26 cellular contexts compared by ENCODE assay signal in the genomic region with DNA sequence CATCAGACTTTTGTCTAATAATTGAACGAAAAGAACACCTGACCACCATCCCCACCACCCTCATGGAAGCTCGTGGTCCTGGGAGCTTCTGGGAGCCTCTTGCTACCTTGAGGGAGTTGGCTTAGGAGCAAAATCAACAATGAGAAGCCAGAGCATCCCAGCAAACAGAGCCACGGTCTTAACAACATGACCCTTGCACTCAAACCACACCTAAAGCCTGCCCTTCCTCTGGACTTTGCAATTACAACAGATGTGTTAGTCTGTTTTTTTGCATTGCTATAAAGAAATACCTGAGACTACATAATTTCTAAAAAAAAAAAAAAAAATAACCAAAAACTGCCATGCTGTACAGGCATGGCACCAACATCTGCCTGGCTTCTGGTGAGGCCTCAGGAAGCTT. TPM values are rescaled to one million over a fixed set of nuclear protein-coding genes. Genes with fewer than 3 reads are reported as not detected.
"Had no signal": no experiment of that assay in that cellular context is flagged by ENCODE, and none has a peak within 500 bp of the region (broad histone marks: within the 10 kb centered on the region; RNA-seq: fewer than 3 reads in every experiment).

No MANE protein-coding gene starts in this region.

- H3K4me1 ChIP-seq: body of pancreas had no signal

- H3K36me3 Mint-ChIP-seq: activated CD4-positive, alpha-beta memory T cell treated with anti-CD3 and anti-CD28 coated beads for 36 hours; activated naive CD4-positive, alpha-beta T cell treated with anti-CD3 and anti-CD28 coated beads, Interleukin-2, amount 50 U/mL, for 72 hours; WTC11 had no signal

- DNase-seq: activated CD4-positive, alpha-beta memory T cell treated with anti-CD3 and anti-CD28 coated beads for 36 hours; activated CD4-positive, alpha-beta T cell treated with anti-CD3 and anti-CD28 coated beads for 48 hours; activated CD4-positive, CD25-positive, alpha-beta regulatory T cell treated with anti-CD3 and anti-CD28 coated beads, Interleukin-2, amount 50 U/mL, for 72 hours; activated CD8-positive, alpha-beta memory T cell treated with anti-CD3 and anti-CD28 coated beads for 24 hours; activated effector memory CD4-positive, alpha-beta T cell treated with anti-CD3 and anti-CD28 coated beads, Interleukin-2, amount 50 U/mL, for 16 hours; activated naive CD4-positive, alpha-beta T cell treated with Interleukin-2 at 50 U/mL for 16 hours; activated naive CD8-positive, alpha-beta T cell treated with anti-CD3 and anti-CD28 coated beads, Interleukin-2, amount 50 U/mL, for 24 hours; activated T-cell treated with anti-CD3 and anti-CD28 coated beads, Interleukin-2, amount 50 U/mL, for 4 hours; amniotic stem cell; body of pancreas; KG1; NCI-H1048; NCI-H146; NCI-H187 treated with DMSO at 0.1 percent for 48 hours; NCI-H2081 treated with DMSO at 0.1 percent for 48 hours; NCI-H2227 treated with DMSO at 0.1 percent for 48 hours; NCI-H446 treated with DMSO at 0.1 percent for 48 hours; NCI-H526 treated with DMSO at 0.1 percent for 48 hours; NCI-H82; SIG-M5; T-helper 17 cell; T-helper 9 cell had no signal

- H3K4me3 Mint-ChIP-seq: activated CD4-positive, alpha-beta memory T cell treated with anti-CD3 and anti-CD28 coated beads for 36 hours; activated naive CD8-positive, alpha-beta T cell treated with anti-CD3 and anti-CD28 coated beads, Interleukin-2, amount 50 U/mL, for 24 hours; activated T-cell treated with anti-CD3 and anti-CD28 coated beads, Interleukin-2, amount 50 U/mL, for 4 hours; T-helper 17 cell; WTC11 had no signal

- H3K27ac Mint-ChIP-seq: activated CD4-positive, alpha-beta memory T cell treated with anti-CD3 and anti-CD28 coated beads for 36 hours; activated naive CD4-positive, alpha-beta T cell treated with anti-CD3 and anti-CD28 coated beads, Interleukin-2, amount 50 U/mL, for 72 hours; activated naive CD8-positive, alpha-beta T cell treated with anti-CD3 and anti-CD28 coated beads, Interleukin-2, amount 50 U/mL, for 24 hours; T-helper 17 cell; WTC11 had no signal

- H3K9me3 Mint-ChIP-seq: activated CD4-positive, alpha-beta memory T cell treated with anti-CD3 and anti-CD28 coated beads for 36 hours; activated T-cell treated with anti-CD3 and anti-CD28 coated beads, Interleukin-2, amount 50 U/mL, for 4 hours; WTC11 had no signal

- ATAC-seq: activated naive CD4-positive, alpha-beta T cell treated with anti-CD3 and anti-CD28 coated beads, Interleukin-2, amount 50 U/mL, for 72 hours; activated naive CD8-positive, alpha-beta T cell treated with anti-CD3 and anti-CD28 coated beads, Interleukin-2, amount 50 U/mL, for 24 hours; activated T-cell treated with anti-CD3 and anti-CD28 coated beads, Interleukin-2, amount 50 U/mL, for 4 hours; body of pancreas; T-helper 17 cell; WTC11 had no signal

- H3K27ac ChIP-seq: ascending aorta, body of pancreas had no signal

- H3K36me3 ChIP-seq: ascending aorta had no signal

- H3K4me1 Mint-ChIP-seq: activated naive CD8-positive, alpha-beta T cell treated with anti-CD3 and anti-CD28 coated beads, Interleukin-2, amount 50 U/mL, for 24 hours; T-helper 17 cell; WTC11 had no signal

- H3K4me3 ChIP-seq: ascending aorta, body of pancreas had no signal

- H3K9me3 ChIP-seq: ascending aorta, body of pancreas had no signal

- H3K27me3 ChIP-seq: ascending aorta, body of pancreas had no signal

RNA-seq across cellular contexts. Expression of gene RBM24, which starts 9.5 kb away (rescaled TPM):
- total RNA-seq: activated CD4-positive, alpha-beta memory T cell treated with anti-CD3 and anti-CD28 coated beads for 36 hours; activated naive CD4-positive, alpha-beta T cell treated with anti-CD3 and anti-CD28 coated beads, Interleukin-2, amount 50 U/mL, for 72 hours; activated T-cell treated with anti-CD3 and anti-CD28 coated beads, Interleukin-2, amount 50 U/mL, for 4 hours; OCI-LY7 had no signal
